Comparison of ENCODE assay signal across 31 cellular contexts in genomic region chrX:72236841-72237240, GRCh38. TPM values are rescaled to one million over a fixed set of nuclear protein-coding genes. Genes with fewer than 3 reads are reported as not detected.
DNase-seq lines count a peak whose midpoint lies in the region; ATAC-seq and TF ChIP-seq lines count a peak whose summit lies in the region.
"Had no signal": no experiment of that assay in that cellular context is flagged by ENCODE, and none has a peak within 500 bp of the region (broad histone marks: within the 10 kb centered on the region; RNA-seq: fewer than 3 reads in every experiment).

No MANE protein-coding gene starts in this region.

- intact Hi-C loops in activated CD4-positive, alpha-beta T cell treated with anti-CD3 and anti-CD28 coated beads, Interleukin-2, amount 10 ng/mL, durations not matched to agents 24 days and 14 days (cut with micrococcal nuclease) = no loop called here

- no peaks in the 10 kb centered on the region for H3K9me3 Mint-ChIP-seq in activated CD4-positive, alpha-beta T cell treated with anti-CD3 and anti-CD28 coated beads, Interleukin-2, amount 10 ng/mL, durations not matched to agents 24 days and 14 days
- peaks cover 10% of the 10 kb centered on the region for H3K9me3 Mint-ChIP-seq in nephron
- H3K9me3 Mint-ChIP-seq: activated CD4-positive, alpha-beta memory T cell treated with anti-CD3 and anti-CD28 coated beads, Interleukin-2, amount 10 ng/mL, durations not matched to agents 7 days and 5 days; activated naive CD8-positive, alpha-beta T cell treated with anti-CD3 and anti-CD28 coated beads, Interleukin-2, amount 50 U/mL, for 24 hours; CD8-positive, alpha-beta T cell had no signal

- peaks cover 29% of the 10 kb centered on the region for H3K79me2 ChIP-seq in Loucy (ENCODE audit: insufficient read depth, low read length)

- H3K4me1 Mint-ChIP-seq in activated CD4-positive, alpha-beta T cell treated with anti-CD3 and anti-CD28 coated beads, Interleukin-2, amount 10 ng/mL, durations not matched to agents 24 days and 14 days = peaks cover 16% of the 10 kb centered on the region
- H3K4me1 Mint-ChIP-seq in nephron = no peaks in the 10 kb centered on the region

- H3K4me3 Mint-ChIP-seq in activated CD4-positive, alpha-beta T cell treated with anti-CD3 and anti-CD28 coated beads, Interleukin-2, amount 10 ng/mL, durations not matched to agents 24 days and 14 days = peak overlapping the region; percentile 41
- peak overlapping the region in 2 of 3 experiments; percentile 17 to 50 for H3K4me3 Mint-ChIP-seq in nephron
- H3K4me3 Mint-ChIP-seq: activated CD4-positive, alpha-beta memory T cell treated with anti-CD3 and anti-CD28 coated beads, Interleukin-2, amount 10 ng/mL, durations not matched to agents 7 days and 5 days; activated naive CD8-positive, alpha-beta T cell treated with anti-CD3 and anti-CD28 coated beads, Interleukin-2, amount 50 U/mL, for 24 hours; B cell; CD8-positive, alpha-beta T cell had no signal

- no peaks in the 10 kb centered on the region for H4K20me1 ChIP-seq in Loucy (ENCODE audit: insufficient read depth, low read length, poor library complexity, severe bottlenecking)

- H2AFZ ChIP-seq in Loucy (ENCODE audit: low read length) = no peak overlapping the region

- no peak for ATAC-seq in HG02623 (IDR thresholded peaks at IDR 0.05; ENCODE audit: unreplicated experiment)
- no peak for ATAC-seq in HG03025 (IDR thresholded peaks at IDR 0.05; ENCODE audit: low FRiP score, unreplicated experiment)
- ATAC-seq: activated naive CD8-positive, alpha-beta T cell treated with anti-CD3 and anti-CD28 coated beads, Interleukin-2, amount 50 U/mL, for 24 hours; CD8-positive, alpha-beta T cell; HepG2; left lobe of liver; right lobe of liver; stimulated activated naive CD8-positive, alpha-beta T cell treated with anti-CD3 and anti-CD28 coated beads, Interleukin-15, Interleukin-2, amounts not matched to agents 100 U/mL and 50 U/mL, for 24 hours; upper lobe of right lung had no signal

- H3K36me3 Mint-ChIP-seq in activated CD4-positive, alpha-beta T cell treated with anti-CD3 and anti-CD28 coated beads, Interleukin-2, amount 10 ng/mL, durations not matched to agents 24 days and 14 days (ENCODE audit: low read depth) = peaks cover 10% of the 10 kb centered on the region
- H3K36me3 Mint-ChIP-seq in nephron (ENCODE audit: low read depth) = peaks cover 26% of the 10 kb centered on the region
- H3K36me3 Mint-ChIP-seq: CD8-positive, alpha-beta T cell had no signal

- H3F3A ChIP-seq in Loucy (ENCODE audit: low read depth) = no peaks in the 10 kb centered on the region

- H3K27ac Mint-ChIP-seq in activated CD4-positive, alpha-beta T cell treated with anti-CD3 and anti-CD28 coated beads, Interleukin-2, amount 10 ng/mL, durations not matched to agents 24 days and 14 days = no peak overlapping the region
- H3K27ac Mint-ChIP-seq in nephron = no peak overlapping the region
- H3K27ac Mint-ChIP-seq: activated CD4-positive, alpha-beta memory T cell treated with anti-CD3 and anti-CD28 coated beads, Interleukin-2, amount 10 ng/mL, durations not matched to agents 7 days and 5 days; activated naive CD8-positive, alpha-beta T cell treated with anti-CD3 and anti-CD28 coated beads, Interleukin-2, amount 50 U/mL, for 24 hours; B cell; CD8-positive, alpha-beta T cell; progenitor cell of endocrine pancreas had no signal

- H3K27me3 ChIP-seq in Loucy (ENCODE audit: insufficient read depth, low read length, poor library complexity, severe bottlenecking) = no peaks in the 10 kb centered on the region
- H3K27me3 ChIP-seq: right lobe of liver, SJCRH30, spleen, upper lobe of right lung had no signal

- H3K4me1 ChIP-seq in Loucy (ENCODE audit: insufficient read depth, low read length, poor library complexity, severe bottlenecking) = peaks cover 2% of the 10 kb centered on the region
- H3K4me1 ChIP-seq: right lobe of liver, SJCRH30, upper lobe of right lung had no signal

- H3K4me2 ChIP-seq in Loucy (ENCODE audit: low read depth, low read length, poor library complexity, severe bottlenecking) = peak overlapping the region; percentile 29

- H3K36me3 ChIP-seq in Loucy (ENCODE audit: insufficient read depth, low read length) = no peaks in the 10 kb centered on the region
- H3K36me3 ChIP-seq: right lobe of liver, spleen, upper lobe of right lung had no signal

- peak overlapping the region; percentile 49 for H3K4me3 ChIP-seq in Loucy (ENCODE audit: low read length, poor library complexity, severe bottlenecking)
- H3K4me3 ChIP-seq: coronary artery, right lobe of liver, SJCRH30, spleen, upper lobe of right lung had no signal

- no peak for TF ChIP-seq CTCF in Loucy (conservative IDR thresholded peaks at IDR 0.05; ENCODE audit: low read length)
- TF ChIP-seq CTCF in nephron (IDR thresholded peaks at IDR 0.05; ENCODE audit: unreplicated experiment in 3 of 3) = no peak

- no peaks in the 10 kb centered on the region for H3K27me3 Mint-ChIP-seq in activated CD4-positive, alpha-beta T cell treated with anti-CD3 and anti-CD28 coated beads, Interleukin-2, amount 10 ng/mL, durations not matched to agents 24 days and 14 days
- no peaks in the 10 kb centered on the region for H3K27me3 Mint-ChIP-seq in nephron (ENCODE audit: low read depth)
- H3K27me3 Mint-ChIP-seq: activated CD4-positive, alpha-beta memory T cell treated with anti-CD3 and anti-CD28 coated beads, Interleukin-2, amount 10 ng/mL, durations not matched to agents 7 days and 5 days; activated naive CD8-positive, alpha-beta T cell treated with anti-CD3 and anti-CD28 coated beads, Interleukin-2, amount 50 U/mL, for 24 hours; B cell; progenitor cell of endocrine pancreas had no signal

- H3K9me2 ChIP-seq in Loucy (replicated peaks; ENCODE audit: low read depth, low read length) = no peaks in the 10 kb centered on the region

- no peak for DNase-seq in activated CD4-positive, alpha-beta T cell treated with anti-CD3 and anti-CD28 coated beads, Interleukin-2, amount 10 ng/mL, durations not matched to agents 24 days and 14 days
- DNase-seq in activated CD4-positive, alpha-beta T cell treated with anti-CD3 and anti-CD28 coated beads for 48 hours = no peak
- DNase-seq in EL (peak; percentile 38), nucleus accumbens (lab: John Stamatoyannopoulos, UW) (no peak)
- DNase-seq: activated CD4-positive, alpha-beta memory T cell treated with anti-CD3 and anti-CD28 coated beads, Interleukin-2, amount 10 ng/mL, durations not matched to agents 7 days and 5 days; activated effector memory CD4-positive, alpha-beta T cell treated with anti-CD3 and anti-CD28 coated beads, Interleukin-2, amount 50 U/mL, for 16 hours; activated naive CD8-positive, alpha-beta T cell treated with anti-CD3 and anti-CD28 coated beads, Interleukin-2, amount 50 U/mL, for 24 hours; activated T-cell treated with anti-CD3 and anti-CD28 coated beads for 4 hours; caudate nucleus; CD8-positive, alpha-beta T cell; effector memory CD4-positive, alpha-beta T cell; glutamatergic neuron; H7; NCI-H146; NCI-H446; NCI-H82; right lobe of liver; SJCRH30; spleen; stimulated activated CD4-positive, alpha-beta T cell treated with anti-CD3 and anti-CD28 coated beads, Interleukin-2, amount 100 ng/mL, for 24 hours; stimulated activated naive CD8-positive, alpha-beta T cell treated with anti-CD3 and anti-CD28 coated beads, Interleukin-15, Interleukin-2, amounts not matched to agents 100 U/mL and 50 U/mL, for 24 hours; upper lobe of right lung had no signal

- H3K9ac ChIP-seq in Loucy (ENCODE audit: low read depth, low read length, poor library complexity, severe bottlenecking) = no peak overlapping the region

- H3K9me3 ChIP-seq in Loucy (ENCODE audit: insufficient read depth, low read depth, low read length) = no peaks in the 10 kb centered on the region
- H3K9me3 ChIP-seq: right lobe of liver, spleen, upper lobe of right lung had no signal

RNA-seq across cellular contexts. Expression of gene ERCC6L, which starts 2.0 kb away (rescaled TPM):
- 8.1 and 8.3 TPM in 2 replicates for total RNA-seq in activated CD4-positive, alpha-beta T cell treated with anti-CD3 and anti-CD28 coated beads, Interleukin-2, amount 10 ng/mL, durations not matched to agents 24 days and 14 days
- total RNA-seq: upper lobe of right lung had no signal

RNA-seq across cellular contexts. Expression of gene RPS4X, which starts 40.2 kb away (rescaled TPM):
- 1,047 and 1,054 TPM in 2 replicates for total RNA-seq in activated CD4-positive, alpha-beta T cell treated with anti-CD3 and anti-CD28 coated beads, Interleukin-2, amount 10 ng/mL, durations not matched to agents 24 days and 14 days

RNA-seq across cellular contexts. Expression of gene PIN4, which starts 55.3 kb away (rescaled TPM):
- 10.8 and 11.3 TPM in 2 replicates for total RNA-seq in activated CD4-positive, alpha-beta T cell treated with anti-CD3 and anti-CD28 coated beads, Interleukin-2, amount 10 ng/mL, durations not matched to agents 24 days and 14 days
